1 cellular context compared by ENCODE assay signal in genomic region chr7:107879400-107880035, GRCh38.
TF ChIP-seq lines count a peak whose summit lies in the region.

No MANE protein-coding gene starts in this region.

TF ChIP-seq in K562, 482 proteins besides CTCF, POLR2A, EP300 and RAD21 (continued from another document and continues in another):
- no peak for TF ChIP-seq RBM14 (IDR thresholded peaks at IDR 0.05; ENCODE audit: borderline replicate concordance, insufficient read depth, low read depth, low read length)
- no peak for TF ChIP-seq ZSCAN32 (CRISPR knock-in tag; IDR thresholded peaks at IDR 0.05)
- no peak for TF ChIP-seq ZFP1 (CRISPR knock-in tag; IDR thresholded peaks at IDR 0.05)
- no peak for TF ChIP-seq ZNF324 (CRISPR knock-in tag; IDR thresholded peaks at IDR 0.05)
- peak; percentile 68 for TF ChIP-seq GATA2 (CRISPR knock-in tag; IDR thresholded peaks at IDR 0.05)
- TF ChIP-seq MAFK (IDR thresholded peaks at IDR 0.05; ENCODE audit: low read length): no peak
- TF ChIP-seq PHTF2 (CRISPR knock-in tag; IDR thresholded peaks at IDR 0.05): no peak
- no peak for TF ChIP-seq NR4A1 (CRISPR knock-in tag; IDR thresholded peaks at IDR 0.05)
- no peak for TF ChIP-seq NR4A1 (tag; IDR thresholded peaks at IDR 0.05)
- TF ChIP-seq NFXL1 (CRISPR knock-in tag; IDR thresholded peaks at IDR 0.05): no peak
- TF ChIP-seq MTA1 (IDR thresholded peaks at IDR 0.05; ENCODE audit: borderline replicate concordance): peak; percentile 39
- TF ChIP-seq JUNB (CRISPR knock-in tag; conservative IDR thresholded peaks at IDR 0.05): no peak
- no peak for TF ChIP-seq ZNF124 (CRISPR knock-in tag; IDR thresholded peaks at IDR 0.05)
- TF ChIP-seq JUN (IDR thresholded peaks at IDR 0.05; ENCODE audit: borderline replicate concordance, low read depth, low read length): peak; percentile 83
- no peak for TF ChIP-seq JUN (CRISPR knock-in tag; IDR thresholded peaks at IDR 0.05; ENCODE audit: borderline replicate concordance)
- TF ChIP-seq SNIP1 (IDR thresholded peaks at IDR 0.05; ENCODE audit: low read depth): no peak
- no peak for TF ChIP-seq CREB3 (tag; conservative IDR thresholded peaks at IDR 0.05; ENCODE audit: low read depth)
- TF ChIP-seq L3MBTL2 (IDR thresholded peaks at IDR 0.05): 0 out of 2 replicates have a peak, but pooled peaks have one; percentile 8
- TF ChIP-seq MAFG (tag; conservative IDR thresholded peaks at IDR 0.05): no peak; the same call in 1 of the 2 replicates
- no peak for TF ChIP-seq VEZF1 (CRISPR knock-in tag; IDR thresholded peaks at IDR 0.05)
- TF ChIP-seq E2F4 (CRISPR knock-in tag; IDR thresholded peaks at IDR 0.05; ENCODE audit: low read depth): no peak
- TF ChIP-seq SMAD2 (IDR thresholded peaks at IDR 0.05; ENCODE audit: low read depth, low read length): no peak
- no peak for TF ChIP-seq U2AF2 (optimal IDR thresholded peaks at IDR 0.05; ENCODE audit: low read depth, low read length)
- TF ChIP-seq POLR2AphosphoS2 (IDR thresholded peaks at IDR 0.05; ENCODE audit: low read length): no peak
- no peak for TF ChIP-seq GTF2A2 (tag; IDR thresholded peaks at IDR 0.05)
- TF ChIP-seq ETS1 (conservative IDR thresholded peaks at IDR 0.05; ENCODE audit: control insufficient read depth, low read depth, low read length): no peak
- no peak for TF ChIP-seq TRIM28 (IDR thresholded peaks at IDR 0.05)
- TF ChIP-seq SPI1 (IDR thresholded peaks at IDR 0.05; ENCODE audit: borderline replicate concordance, low read depth, low read length): no peak
- TF ChIP-seq EWSR1 (IDR thresholded peaks at IDR 0.05; ENCODE audit: borderline replicate concordance, low read depth, partially characterized antibody): no peak
- no peak for TF ChIP-seq POLR3G (IDR thresholded peaks at IDR 0.05; ENCODE audit: extremely low read depth, insufficient read length, insufficient replicate concordance)
- TF ChIP-seq SMAD1 (IDR thresholded peaks at IDR 0.05; ENCODE audit: low read depth, low read length, partially characterized antibody): no peak
- no peak for TF ChIP-seq SRSF1 (IDR thresholded peaks at IDR 0.05; ENCODE audit: low read depth, low read length)
- 0 out of 2 replicates have a peak, but pooled peaks have one; percentile 42 for TF ChIP-seq RB1 (IDR thresholded peaks at IDR 0.05; ENCODE audit: low read depth)
- TF ChIP-seq MYC (IDR thresholded peaks at IDR 0.05; ENCODE audit: low read depth, low read length): peak; percentile 26; the same call in 1 of the 2 replicates
- no peak for TF ChIP-seq MYC (CRISPR knock-in tag; IDR thresholded peaks at IDR 0.05; ENCODE audit: borderline replicate concordance, low read depth)
- TF ChIP-seq TRIM24 (IDR thresholded peaks at IDR 0.05): no peak
- TF ChIP-seq RREB1 (CRISPR knock-in tag; IDR thresholded peaks at IDR 0.05): no peak
- no peak for TF ChIP-seq ZNF277 (CRISPR knock-in tag; IDR thresholded peaks at IDR 0.05; ENCODE audit: borderline replicate concordance)
- TF ChIP-seq NCOA4 (IDR thresholded peaks at IDR 0.05; ENCODE audit: partially characterized antibody): no peak
- no peak for TF ChIP-seq SRSF3 (IDR thresholded peaks at IDR 0.05; ENCODE audit: insufficient read depth, low read length)
- no peak for TF ChIP-seq TCFL5 (CRISPR knock-in tag; conservative IDR thresholded peaks at IDR 0.05)
- no peak for TF ChIP-seq MLLT1 (IDR thresholded peaks at IDR 0.05)
- TF ChIP-seq TARDBP (IDR thresholded peaks at IDR 0.05): no peak
- no peak for TF ChIP-seq HEY1 (CRISPR knock-in tag; IDR thresholded peaks at IDR 0.05; ENCODE audit: borderline replicate concordance)
- TF ChIP-seq CEBPG (CRISPR knock-in tag; IDR thresholded peaks at IDR 0.05): no peak
- TF ChIP-seq CEBPG (tag; conservative IDR thresholded peaks at IDR 0.05 in 1 of 2, IDR thresholded peaks at IDR 0.05 in 1 of 2): 0 out of 4 replicates have a peak, but pooled peaks of 1 of the 2 experiments have one; percentile 10
- peak in 1 of 2 experiments; percentile 76; a peak in 1 of 4 replicates for TF ChIP-seq MCM7 (IDR thresholded peaks at IDR 0.05)
- no peak for TF ChIP-seq BRD4 (IDR thresholded peaks at IDR 0.05)
- no peak for TF ChIP-seq BCOR (IDR thresholded peaks at IDR 0.05)
- TF ChIP-seq CCAR2 (IDR thresholded peaks at IDR 0.05; ENCODE audit: low read depth, low read length): no peak
- TF ChIP-seq ESRRA (IDR thresholded peaks at IDR 0.05; ENCODE audit: borderline replicate concordance, low read depth): no peak
- no peak for TF ChIP-seq KDM1A (IDR thresholded peaks at IDR 0.05)
- no peak for TF ChIP-seq ZNF263 (CRISPR knock-in tag; IDR thresholded peaks at IDR 0.05; ENCODE audit: borderline replicate concordance)
- no peak for TF ChIP-seq WHSC1 (IDR thresholded peaks at IDR 0.05; ENCODE audit: low read length)
- TF ChIP-seq NFIC (IDR thresholded peaks at IDR 0.05): no peak
- no peak for TF ChIP-seq NR3C1 (CRISPR knock-in tag; IDR thresholded peaks at IDR 0.05)
- TF ChIP-seq ILF3 (IDR thresholded peaks at IDR 0.05; ENCODE audit: borderline replicate concordance): 0 out of 2 replicates have a peak, but pooled peaks have one; percentile 49
- no peak for TF ChIP-seq C11orf30 (IDR thresholded peaks at IDR 0.05; ENCODE audit: low read depth)
- TF ChIP-seq BRCA1 (IDR thresholded peaks at IDR 0.05): no peak
- no peak for TF ChIP-seq BRCA1 (CRISPR knock-in tag; IDR thresholded peaks at IDR 0.05)
- no peak for TF ChIP-seq ZEB2 (IDR thresholded peaks at IDR 0.05)
- peak; percentile 10 for TF ChIP-seq FOS (IDR thresholded peaks at IDR 0.05; ENCODE audit: extremely low read depth, insufficient read length)
- TF ChIP-seq ATF4 (CRISPR knock-in tag; IDR thresholded peaks at IDR 0.05): no peak
- TF ChIP-seq ZFP30 (CRISPR knock-in tag; IDR thresholded peaks at IDR 0.05; ENCODE audit: borderline replicate concordance): no peak
- TF ChIP-seq BHLHE40 (IDR thresholded peaks at IDR 0.05; ENCODE audit: low read length): no peak
- peak; percentile 32; the same call in 1 of the 2 replicates for TF ChIP-seq CC2D1A (IDR thresholded peaks at IDR 0.05)
- no peak for TF ChIP-seq BDP1 (IDR thresholded peaks at IDR 0.05; ENCODE audit: insufficient read depth, insufficient read length)
- 0 out of 2 replicates have a peak, but pooled peaks have one; percentile 6 for TF ChIP-seq CREM (IDR thresholded peaks at IDR 0.05; ENCODE audit: low read depth)
